In the genomic region with DNA sequence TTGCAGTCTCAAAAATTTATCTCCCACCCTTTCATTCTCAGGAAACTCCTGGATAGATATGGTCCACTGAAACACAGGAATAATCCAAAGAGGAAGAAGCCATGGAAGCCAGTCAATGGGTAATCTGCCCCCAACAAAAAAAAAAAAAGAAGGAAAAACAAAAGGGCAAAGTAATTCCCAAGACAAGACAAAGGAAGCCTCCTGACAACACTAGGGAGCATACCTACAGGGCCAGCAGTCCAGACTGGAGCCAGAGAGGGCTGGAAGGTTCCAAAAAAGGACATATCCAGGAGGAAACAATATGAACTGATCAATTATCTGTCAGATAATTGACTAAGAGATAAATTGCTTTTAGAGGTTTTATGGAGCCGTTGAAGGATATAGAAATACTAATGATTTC, we compare ENCODE assay signal across 24 cellular contexts. TPM values are rescaled to one million over a fixed set of nuclear protein-coding genes. Genes with fewer than 3 reads are reported as not detected.
DNase-seq lines count a peak whose midpoint lies in the region; ATAC-seq and TF ChIP-seq lines count a peak whose summit lies in the region.
"Had no signal": no experiment of that assay in that cellular context is flagged by ENCODE, and none has a peak within 500 bp of the region (broad histone marks: within the 10 kb centered on the region; RNA-seq: fewer than 3 reads in every experiment).

No MANE protein-coding gene starts in this region.

- H3K4me1 ChIP-seq in breast epithelium = no peaks in the 10 kb centered on the region
- peaks cover 0 to 8% of the 10 kb centered on the region in 2 donors for H3K4me1 ChIP-seq in uterus

- POLR2A ChIA-PET in MCF 10A (lab: Yijun Ruan, JAX) = interaction anchor here (1.0 to 1.8 kb wide), 2 partner anchors 11 to 14 kb away, joined by 4 to 5 read pairs; no protein-coding TSS in a partner anchor
- POLR2A ChIA-PET in activated CD4-positive, alpha-beta memory T cell treated with anti-CD3 and anti-CD28 coated beads for 36 hours (lab: Charles Lee) = no interaction called here

- BruUV-seq in MCF 10A (replicated peaks; lab: Mats Ljungman, UMichigan) = no TSS peak
- no TSS peak for BruUV-seq in Calu3 (replicated peaks; lab: Mats Ljungman, UMichigan)

- peaks cover 12% of the 10 kb centered on the region for H3K4me1 Mint-ChIP-seq in MCF 10A (ENCODE audit: insufficient read depth, unreplicated experiment)
- peaks cover 13% of the 10 kb centered on the region for H3K4me1 Mint-ChIP-seq in endothelial cell (ENCODE audit: unreplicated experiment)
- peaks cover 13% of the 10 kb centered on the region for H3K4me1 Mint-ChIP-seq in osteocyte (ENCODE audit: unreplicated experiment)
- peaks cover 20% of the 10 kb centered on the region for H3K4me1 Mint-ChIP-seq in Calu3 (ENCODE audit: low read depth, unreplicated experiment)
- H3K4me1 Mint-ChIP-seq in activated CD4-positive, alpha-beta memory T cell treated with anti-CD3 and anti-CD28 coated beads for 36 hours (ENCODE audit: low read depth) = peaks cover 29% of the 10 kb centered on the region

- H3K36me3 ChIP-seq in breast epithelium = no peaks in the 10 kb centered on the region
- H3K36me3 ChIP-seq in uterus = no peaks in the 10 kb centered on the region

- H3K27me3 ChIP-seq in breast epithelium = no peaks in the 10 kb centered on the region
- H3K27me3 ChIP-seq in uterus = no peaks in the 10 kb centered on the region
- H3K27me3 ChIP-seq: BLaER1 treated with 17β-estradiol and CSF1 and Interleukin-3, amounts not matched to agents 10 nM and 100 nM; SJSA1 had no signal

- TF ChIP-seq CTCF in MCF 10A (IDR thresholded peaks at IDR 0.05; ENCODE audit: unreplicated experiment) = no peak
- no peak for TF ChIP-seq CTCF in breast epithelium (IDR thresholded peaks at IDR 0.05)
- TF ChIP-seq CTCF in endothelial cell (IDR thresholded peaks at IDR 0.05; ENCODE audit: unreplicated experiment) = no peak
- TF ChIP-seq CTCF in osteocyte (IDR thresholded peaks at IDR 0.05) = no peak
- no peak for TF ChIP-seq CTCF in uterus (IDR thresholded peaks at IDR 0.05)
- TF ChIP-seq CTCF in Calu3 (IDR thresholded peaks at IDR 0.05; ENCODE audit: unreplicated experiment) = no peak

- no peak overlapping the region for H3K4me3 ChIP-seq in breast epithelium
- H3K4me3 ChIP-seq in uterus = no peak overlapping the region
- H3K4me3 ChIP-seq: BLaER1 treated with 17β-estradiol and CSF1 and Interleukin-3, amounts not matched to agents 10 nM and 100 nM; GM12878; SJSA1 had no signal

- H3K36me3 Mint-ChIP-seq in MCF 10A (ENCODE audit: insufficient read depth, unreplicated experiment) = no peaks in the 10 kb centered on the region
- peaks cover 3% of the 10 kb centered on the region for H3K36me3 Mint-ChIP-seq in endothelial cell (ENCODE audit: low read depth, unreplicated experiment)
- H3K36me3 Mint-ChIP-seq in osteocyte (ENCODE audit: unreplicated experiment) = peaks cover 9% of the 10 kb centered on the region
- no peaks in the 10 kb centered on the region for H3K36me3 Mint-ChIP-seq in Calu3 (ENCODE audit: insufficient read depth, unreplicated experiment)
- peaks cover 5% of the 10 kb centered on the region for H3K36me3 Mint-ChIP-seq in activated CD4-positive, alpha-beta memory T cell treated with anti-CD3 and anti-CD28 coated beads for 36 hours

- no peak for ATAC-seq in HG02884 (IDR thresholded peaks at IDR 0.05; ENCODE audit: unreplicated experiment)
- ATAC-seq: GM12878 had no signal

- H3K27ac Mint-ChIP-seq in MCF 10A (ENCODE audit: low read depth, unreplicated experiment) (peak overlapping the region; percentile 50), endothelial cell (ENCODE audit: unreplicated experiment) (peak overlapping the region; percentile 15), osteocyte (ENCODE audit: unreplicated experiment) (peak overlapping the region; percentile 83), Calu3 (ENCODE audit: unreplicated experiment) (no peak overlapping the region)
- H3K27ac Mint-ChIP-seq in activated CD4-positive, alpha-beta memory T cell treated with anti-CD3 and anti-CD28 coated beads for 36 hours = no peak overlapping the region

- H3K27me3 Mint-ChIP-seq in MCF 10A (ENCODE audit: insufficient read depth, unreplicated experiment) (no peaks in the 10 kb centered on the region), endothelial cell (ENCODE audit: unreplicated experiment) (peaks cover 1% of the 10 kb centered on the region), osteocyte (ENCODE audit: unreplicated experiment) (no peaks in the 10 kb centered on the region), Calu3 (ENCODE audit: unreplicated experiment) (no peaks in the 10 kb centered on the region)
- H3K27me3 Mint-ChIP-seq in activated CD4-positive, alpha-beta memory T cell treated with anti-CD3 and anti-CD28 coated beads for 36 hours = no peaks in the 10 kb centered on the region
- H3K27me3 Mint-ChIP-seq: CD4-positive, alpha-beta memory T cell had no signal

- H3K9me3 ChIP-seq in breast epithelium (no peaks in the 10 kb centered on the region), uterus (no peaks in the 10 kb centered on the region)
- H3K9me3 ChIP-seq: Caco-2 had no signal

- TF ChIP-seq POLR2A in breast epithelium (IDR thresholded peaks at IDR 0.05) (no peak), uterus (IDR thresholded peaks at IDR 0.05) (no peak)

- H3K4me3 Mint-ChIP-seq in MCF 10A (ENCODE audit: unreplicated experiment) (no peak overlapping the region), endothelial cell (ENCODE audit: unreplicated experiment) (no peak overlapping the region), osteocyte (ENCODE audit: unreplicated experiment) (no peak overlapping the region), Calu3 (ENCODE audit: low read depth, unreplicated experiment) (no peak overlapping the region)
- H3K4me3 Mint-ChIP-seq in activated CD4-positive, alpha-beta memory T cell treated with anti-CD3 and anti-CD28 coated beads for 36 hours = no peak overlapping the region
- H3K4me3 Mint-ChIP-seq: CD4-positive, alpha-beta memory T cell had no signal

- no peak for DNase-seq in MCF 10A (ENCODE audit: unreplicated experiment)
- no peak for DNase-seq in breast epithelium (ENCODE audit: low spot score in 2 of 2)
- DNase-seq in endothelial cell (ENCODE audit: low spot score) = no peak
- no peak for DNase-seq in osteocyte (ENCODE audit: extremely low spot score, unreplicated experiment)
- DNase-seq in uterus = no peak
- no peak for DNase-seq in Calu3
- no peak for DNase-seq in activated CD4-positive, alpha-beta memory T cell treated with anti-CD3 and anti-CD28 coated beads for 36 hours
- DNase-seq: Caco-2; CD4-positive, alpha-beta memory T cell; DND-41; HCEC 1CT; IMR-90; NCI-H1105; NCI-H146; NCI-H2081; NCI-H2171 treated with DMSO at 0.1 percent for 48 hours; NCI-H524 treated with DMSO at 0.1 percent for 48 hours; OCI-M1 had no signal

- no peaks in the 10 kb centered on the region for H3K9me3 Mint-ChIP-seq in MCF 10A (ENCODE audit: unreplicated experiment)
- H3K9me3 Mint-ChIP-seq in endothelial cell (ENCODE audit: unreplicated experiment) = no peaks in the 10 kb centered on the region
- no peaks in the 10 kb centered on the region for H3K9me3 Mint-ChIP-seq in osteocyte (ENCODE audit: unreplicated experiment)
- no peaks in the 10 kb centered on the region for H3K9me3 Mint-ChIP-seq in Calu3 (ENCODE audit: low read depth, unreplicated experiment)
- H3K9me3 Mint-ChIP-seq in activated CD4-positive, alpha-beta memory T cell treated with anti-CD3 and anti-CD28 coated beads for 36 hours = no peaks in the 10 kb centered on the region

- no peak overlapping the region for H3K27ac ChIP-seq in breast epithelium
- H3K27ac ChIP-seq in uterus = no peak overlapping the region
- H3K27ac ChIP-seq: 22Rv1; BLaER1 treated with 17β-estradiol and CSF1 and Interleukin-3, amounts not matched to agents 10 nM and 100 nM; KMS-11; SJSA1 had no signal

- CTCF ChIA-PET in MCF 10A (lab: Yijun Ruan, JAX) = no interaction called here
- CTCF ChIA-PET in Calu3 (lab: Charles Lee) = no interaction called here
- CTCF ChIA-PET in activated CD4-positive, alpha-beta memory T cell treated with anti-CD3 and anti-CD28 coated beads for 36 hours (lab: Charles Lee) = no interaction called here

- intact Hi-C loops in MCF 10A (cut with micrococcal nuclease) (no loop called here), breast epithelium (cut with DNase I; ENCODE audit: low total_unique reads) (no loop called here), uterus (cut with DNase I; ENCODE audit: low total_unique reads) (no loop called here), Calu3 (cut with micrococcal nuclease; ENCODE audit: unreplicated experiment) (no loop called here)
- intact Hi-C loops in activated CD4-positive, alpha-beta memory T cell treated with anti-CD3 and anti-CD28 coated beads for 36 hours (cut with micrococcal nuclease) = no loop called here

RNA-seq across cellular contexts. Expression of a gene that starts 12.9 kb away (rescaled TPM):
- total RNA-seq in MCF 10A (2022) = 36.3 and 56.6 TPM in 2 replicates
- total RNA-seq in breast epithelium = 10 to 100 TPM; 60.3 to 96.3 (median 70.9) TPM
- 30.6 TPM for total RNA-seq in endothelial cell (ENCODE audit: unreplicated experiment)
- 43.0 and 45.4 TPM in 2 replicates for total RNA-seq in osteocyte
- 10 to 100 TPM; 32.4 to 89.6 (median 61.0) TPM for total RNA-seq in uterus
- total RNA-seq in Calu3 (2022) = 46.0 and 46.5 TPM in 2 replicates
- total RNA-seq in activated CD4-positive, alpha-beta memory T cell treated with anti-CD3 and anti-CD28 coated beads for 36 hours = 10 to 100 TPM; 14.0 to 15.9 TPM

Comparison
In these comparisons a context has a peak if more than half of its experiments do, and no peak if none do; other contexts are left out.
1. H3K27ac Mint-ChIP-seq: peak in MCF 10A (single experiment), endothelial cell (single experiment) and osteocyte (single experiment); none in Calu3 (single experiment) and activated CD4-positive, alpha-beta memory T cell treated with anti-CD3 and anti-CD28 coated beads for 36 hours (single experiment).